ENCODE assay signal across 22 cellular contexts in genomic region chr6:137107767-137108105, GRCh38.
"Had no signal": no experiment of that assay in that cellular context is flagged by ENCODE, and none has a peak within 500 bp of the region (broad histone marks: within the 10 kb centered on the region; RNA-seq: fewer than 3 reads in every experiment).

No MANE protein-coding gene starts in this region.

- H3K4me3 Mint-ChIP-seq: effector memory CD8-positive, alpha-beta T cell; natural killer cell; stimulated activated naive CD8-positive, alpha-beta T cell treated with anti-CD3 and anti-CD28 coated beads, Interleukin-15, amount 100 ng/mL, for 72 hours had no signal

- ATAC-seq: effector memory CD8-positive, alpha-beta T cell; gastrocnemius medialis; left ventricle myocardium superior; lower lobe of right lung; natural killer cell; psoas muscle; right cardiac atrium; stimulated activated naive CD8-positive, alpha-beta T cell treated with anti-CD3 and anti-CD28 coated beads, Interleukin-15, amount 100 ng/mL, for 72 hours had no signal

- DNase-seq: cortex of kidney; effector memory CD8-positive, alpha-beta T cell; foreskin fibroblast; gastrocnemius medialis; head of caudate nucleus; left ventricle myocardium superior; lower lobe of right lung; natural killer cell; occipital lobe; ovary; posterior cingulate gyrus; psoas muscle; right cardiac atrium; spleen; stimulated activated CD4-positive, alpha-beta T cell treated with anti-CD3 and anti-CD28 coated beads, Interleukin-4, amount 100 ng/mL, for 4 hours; stimulated activated naive CD4-positive, alpha-beta T cell; stimulated activated naive CD8-positive, alpha-beta T cell treated with anti-CD3 and anti-CD28 coated beads, Interleukin-15, amount 100 ng/mL, for 72 hours; trophoblast cell had no signal

- H3K9me3 Mint-ChIP-seq: effector memory CD8-positive, alpha-beta T cell; natural killer cell had no signal

- FAIRE-seq: keratinocyte had no signal

- H3K36me3 Mint-ChIP-seq: natural killer cell had no signal

- H3K4me3 ChIP-seq: gastrocnemius medialis, lower lobe of right lung, ovary, psoas muscle, skin epidermis, spleen, suprapubic skin, vagina had no signal

- H3K27me3 Mint-ChIP-seq: effector memory CD8-positive, alpha-beta T cell had no signal

- H3K27ac Mint-ChIP-seq: natural killer cell; stimulated activated naive CD8-positive, alpha-beta T cell treated with anti-CD3 and anti-CD28 coated beads, Interleukin-15, amount 100 ng/mL, for 72 hours had no signal
